In genomic region chr3:179450901-179451334, GRCh38 we compare ENCODE assay signal across 1 cellular context.
A peak's percentile ranks its signal among the peaks of the same experiment; 100 is the strongest.
TF ChIP-seq lines count a peak whose summit lies in the region.

No MANE protein-coding gene starts in this region.

TF ChIP-seq in K562, 482 proteins besides CTCF, POLR2A, EP300 and RAD21 (continued from another document and continues in another):
- TF ChIP-seq ZNF518B (CRISPR knock-in tag; IDR thresholded peaks at IDR 0.05) (no peak), L3MBTL2 (IDR thresholded peaks at IDR 0.05) (no peak), NR3C1 (CRISPR knock-in tag; IDR thresholded peaks at IDR 0.05) (no peak), ZNF280A (IDR thresholded peaks at IDR 0.05; ENCODE audit: low read depth, partially characterized antibody) (no peak), POLR3A (IDR thresholded peaks at IDR 0.05; ENCODE audit: borderline replicate concordance, extremely low read depth, insufficient read depth, insufficient read length) (no peak), ELK3 (CRISPR knock-in tag; IDR thresholded peaks at IDR 0.05) (no peak), KAT7 (CRISPR knock-in tag; IDR thresholded peaks at IDR 0.05; ENCODE audit: borderline replicate concordance) (0 out of 2 replicates have a peak, but pooled peaks have one; percentile 48), NELFE (IDR thresholded peaks at IDR 0.05; ENCODE audit: insufficient read depth, insufficient read length) (no peak), ID3 (CRISPR knock-in tag; IDR thresholded peaks at IDR 0.05) (no peak), ID3 (tag; IDR thresholded peaks at IDR 0.05) (peak; percentile 72; the same call in 1 of the 2 replicates), BMI1 (IDR thresholded peaks at IDR 0.05; ENCODE audit: low read length) (no peak), ZHX1 (conservative IDR thresholded peaks at IDR 0.05; ENCODE audit: low read length) (no peak), MTA3 (IDR thresholded peaks at IDR 0.05; ENCODE audit: borderline replicate concordance) (0 out of 2 replicates have a peak, but pooled peaks have one; percentile 71), ZNF436 (CRISPR knock-in tag; IDR thresholded peaks at IDR 0.05) (no peak), ETS1 (conservative IDR thresholded peaks at IDR 0.05; ENCODE audit: control insufficient read depth, low read depth, low read length) (peak; percentile 13; the same call in 1 of the 2 replicates), PTBP1 (IDR thresholded peaks at IDR 0.05; ENCODE audit: low read depth, low read length) (no peak), DLX4 (CRISPR knock-in tag; IDR thresholded peaks at IDR 0.05) (no peak), MCM5 (IDR thresholded peaks at IDR 0.05; ENCODE audit: low read depth) (no peak), ZFP36 (IDR thresholded peaks at IDR 0.05; ENCODE audit: low read depth, low read length, partially characterized antibody) (no peak), E2F8 (IDR thresholded peaks at IDR 0.05; ENCODE audit: low read depth, partially characterized antibody) (no peak), POLR2AphosphoS5 (IDR thresholded peaks at IDR 0.05; ENCODE audit: control insufficient read depth, insufficient read depth, low read depth, low read length) (no peak), VEZF1 (CRISPR knock-in tag; IDR thresholded peaks at IDR 0.05) (peak; percentile 61; the same call in 1 of the 2 replicates), BCL6 (CRISPR knock-in tag; IDR thresholded peaks at IDR 0.05) (no peak), ATF7 (IDR thresholded peaks at IDR 0.05) (peak; percentile 35; the same call in 1 of the 2 replicates), CAMTA2 (CRISPR knock-in tag; conservative IDR thresholded peaks at IDR 0.05) (no peak), SMAD1 (IDR thresholded peaks at IDR 0.05; ENCODE audit: low read depth, low read length, partially characterized antibody) (no peak), RBM15 (IDR thresholded peaks at IDR 0.05; ENCODE audit: insufficient read depth, low read length) (no peak), CBX3 (IDR thresholded peaks at IDR 0.05; ENCODE audit: borderline replicate concordance in 1 of 2, low read length in 2 of 2) (no peak), ZNF318 (IDR thresholded peaks at IDR 0.05; ENCODE audit: borderline replicate concordance in 1 of 2, low read depth in 1 of 2) (no peak), CREB1 (IDR thresholded peaks at IDR 0.05) (peak; percentile 18; the same call in 1 of the 2 replicates), CREB1 (CRISPR knock-in tag; IDR thresholded peaks at IDR 0.05) (0 out of 2 replicates have a peak, but pooled peaks have one; percentile 42)
